Comparison of ENCODE assay signal across 1 cellular context in genomic region chr12:55681142-55682077, GRCh38.
TF ChIP-seq lines count a peak whose summit lies in the region.

No MANE protein-coding gene starts in this region.

TF ChIP-seq in HepG2, 621 proteins besides CTCF, POLR2A, EP300 and RAD21 (continued from another document and continues in another):
- no peak for TF ChIP-seq ZNF646 (CRISPR knock-in tag; IDR thresholded peaks at IDR 0.05)
- no peak for TF ChIP-seq FOXK2 (IDR thresholded peaks at IDR 0.05)
- TF ChIP-seq ZNF672 (CRISPR knock-in tag; IDR thresholded peaks at IDR 0.05): no peak
- TF ChIP-seq ZNF367 (CRISPR knock-in tag; IDR thresholded peaks at IDR 0.05; ENCODE audit: borderline replicate concordance): no peak
- no peak for TF ChIP-seq PAWR (CRISPR knock-in tag; IDR thresholded peaks at IDR 0.05; ENCODE audit: borderline replicate concordance)
- no peak for TF ChIP-seq ZBTB43 (CRISPR knock-in tag; conservative IDR thresholded peaks at IDR 0.05)
- no peak for TF ChIP-seq ZNF678 (CRISPR knock-in tag; IDR thresholded peaks at IDR 0.05)
- TF ChIP-seq PRDM4 (CRISPR knock-in tag; IDR thresholded peaks at IDR 0.05; ENCODE audit: borderline replicate concordance): no peak
- TF ChIP-seq ZNF709 (CRISPR knock-in tag; IDR thresholded peaks at IDR 0.05): no peak
- no peak for TF ChIP-seq THYN1 (CRISPR knock-in tag; IDR thresholded peaks at IDR 0.05; ENCODE audit: borderline replicate concordance, low read depth)
- peak; percentile 83 for TF ChIP-seq SPEN (CRISPR knock-in tag; IDR thresholded peaks at IDR 0.05; ENCODE audit: low read depth)
- no peak for TF ChIP-seq ZNF468 (CRISPR knock-in tag; IDR thresholded peaks at IDR 0.05)
- TF ChIP-seq TBX3 (IDR thresholded peaks at IDR 0.05; ENCODE audit: borderline replicate concordance): no peak
- no peak for TF ChIP-seq GPN1 (CRISPR knock-in tag; IDR thresholded peaks at IDR 0.05; ENCODE audit: borderline replicate concordance)
- TF ChIP-seq ZMYM4 (CRISPR knock-in tag; IDR thresholded peaks at IDR 0.05): peak; percentile 67
- peak; percentile 75; the same call in 1 of the 2 replicates for TF ChIP-seq ZSCAN25 (CRISPR knock-in tag; IDR thresholded peaks at IDR 0.05)
- no peak for TF ChIP-seq KDM6A (CRISPR knock-in tag; IDR thresholded peaks at IDR 0.05; ENCODE audit: low read depth)
- TF ChIP-seq FOXC1 (CRISPR knock-in tag; IDR thresholded peaks at IDR 0.05; ENCODE audit: borderline replicate concordance): peak; percentile 48; the same call in 1 of the 2 replicates
- no peak for TF ChIP-seq RFX1 (IDR thresholded peaks at IDR 0.05)
- TF ChIP-seq ZNF430 (CRISPR knock-in tag; IDR thresholded peaks at IDR 0.05): 0 out of 2 replicates have a peak, but pooled peaks have one; percentile 64
- TF ChIP-seq ZNF142 (CRISPR knock-in tag; IDR thresholded peaks at IDR 0.05): no peak
- TF ChIP-seq ZNF224 (CRISPR knock-in tag; IDR thresholded peaks at IDR 0.05): no peak
- peak; percentile 67 for TF ChIP-seq THAP11 (CRISPR knock-in tag; IDR thresholded peaks at IDR 0.05)
- TF ChIP-seq MEIS2 (CRISPR knock-in tag; IDR thresholded peaks at IDR 0.05): peak; percentile 62; the same call in 1 of the 2 replicates
- TF ChIP-seq HIC2 (CRISPR knock-in tag; IDR thresholded peaks at IDR 0.05; ENCODE audit: low read depth): peak; percentile 93
- TF ChIP-seq FOSL1 (CRISPR knock-in tag; IDR thresholded peaks at IDR 0.05; ENCODE audit: borderline replicate concordance): no peak
- TF ChIP-seq KDM4B (CRISPR knock-in tag; IDR thresholded peaks at IDR 0.05): no peak
- peak; percentile 47; the same call in 1 of the 2 replicates for TF ChIP-seq DMAP1 (CRISPR knock-in tag; IDR thresholded peaks at IDR 0.05)
- TF ChIP-seq HMGA1 (CRISPR knock-in tag; conservative IDR thresholded peaks at IDR 0.05): no peak
- no peak for TF ChIP-seq ZNF782 (CRISPR knock-in tag; IDR thresholded peaks at IDR 0.05; ENCODE audit: borderline replicate concordance)
- TF ChIP-seq MAX (IDR thresholded peaks at IDR 0.05): peak; percentile 58
- TF ChIP-seq ZNF569 (CRISPR knock-in tag; IDR thresholded peaks at IDR 0.05; ENCODE audit: borderline replicate concordance): no peak
- TF ChIP-seq ZBTB33 (CRISPR knock-in tag; IDR thresholded peaks at IDR 0.05): 0 out of 2 replicates have a peak, but pooled peaks have one; percentile 8
- TF ChIP-seq MAFK (conservative IDR thresholded peaks at IDR 0.05 in 1 of 2, IDR thresholded peaks at IDR 0.05 in 1 of 2; ENCODE audit: low read length in 2 of 2): no peak
- TF ChIP-seq TAF1 (CRISPR knock-in tag; IDR thresholded peaks at IDR 0.05): peak; percentile 88
- no peak for TF ChIP-seq CHD4 (IDR thresholded peaks at IDR 0.05; ENCODE audit: borderline replicate concordance, low read length)
- TF ChIP-seq ZMAT5 (CRISPR knock-in tag; IDR thresholded peaks at IDR 0.05; ENCODE audit: borderline replicate concordance, low read depth): no peak
- TF ChIP-seq ZNF33B (CRISPR knock-in tag; IDR thresholded peaks at IDR 0.05): no peak; the same call in 1 of the 2 replicates
- TF ChIP-seq ESRRA (CRISPR knock-in tag; IDR thresholded peaks at IDR 0.05; ENCODE audit: low read depth): no peak
- TF ChIP-seq SALL1 (CRISPR knock-in tag; IDR thresholded peaks at IDR 0.05): peak; percentile 76
- TF ChIP-seq SRF (IDR thresholded peaks at IDR 0.05; ENCODE audit: low read depth, low read length): no peak
- 0 out of 2 replicates have a peak, but pooled peaks have one; percentile 19 for TF ChIP-seq ZNF333 (CRISPR knock-in tag; IDR thresholded peaks at IDR 0.05; ENCODE audit: borderline replicate concordance)
